9 cellular contexts compared by ENCODE assay signal in genomic region chr15:74841761-74842385, GRCh38. TPM values are rescaled to one million over a fixed set of nuclear protein-coding genes. Genes with fewer than 3 reads are reported as not detected.
DNase-seq lines count a peak whose midpoint lies in the region; ATAC-seq, FAIRE-seq and TF ChIP-seq lines count a peak whose summit lies in the region.
"Had no signal": no experiment of that assay in that cellular context is flagged by ENCODE, and none has a peak within 500 bp of the region (broad histone marks: within the 10 kb centered on the region; RNA-seq: fewer than 3 reads in every experiment).

No MANE protein-coding gene starts in this region.

- no peaks in the 10 kb centered on the region for H3K9me3 ChIP-seq in kidney (ENCODE audit: control insufficient read depth in 1 of 2, low read length in 2 of 2)

- peak overlapping the region in 1 of 2 donors; percentile 87 for H3K9ac ChIP-seq in kidney (ENCODE audit: low read length in 2 of 2)

- no peak for ATAC-seq in HG03108 (IDR thresholded peaks at IDR 0.05; ENCODE audit: unreplicated experiment)
- no peak for ATAC-seq in HG02678 (IDR thresholded peaks at IDR 0.05; ENCODE audit: unreplicated experiment)
- ATAC-seq in HG02970 (IDR thresholded peaks at IDR 0.05; ENCODE audit: low FRiP score, unreplicated experiment) = no peak

- H3K9me3 Mint-ChIP-seq in activated CD4-positive, alpha-beta T cell treated with anti-CD3 and anti-CD28 coated beads, Interleukin-2, amount 10 ng/mL, durations not matched to agents 7 days and 5 days = no peaks in the 10 kb centered on the region
- no peaks in the 10 kb centered on the region for H3K9me3 Mint-ChIP-seq in activated naive CD8-positive, alpha-beta T cell treated with anti-CD3 and anti-CD28 coated beads for 36 hours

- no peak for DNase-seq in activated CD4-positive, alpha-beta T cell treated with anti-CD3 and anti-CD28 coated beads, Interleukin-2, amount 10 ng/mL, durations not matched to agents 7 days and 5 days
- no peak for DNase-seq in activated CD4-positive, alpha-beta T cell treated with anti-CD3 and anti-CD28 coated beads, Interleukin-2, amount 50 U/mL, for 4 hours
- DNase-seq in activated naive CD8-positive, alpha-beta T cell treated with anti-CD3 and anti-CD28 coated beads for 36 hours = no peak
- DNase-seq in kidney (peak; percentile 69), substantia nigra (lab: John Stamatoyannopoulos, UW) (no peak)

- no peak for TF ChIP-seq CTCF in kidney (IDR thresholded peaks at IDR 0.05; ENCODE audit: borderline replicate concordance, extremely low read depth, insufficient read depth)

- peaks cover 10 to 26% of the 10 kb centered on the region in 2 donors for H3K36me3 ChIP-seq in kidney (ENCODE audit: control insufficient read depth in 1 of 2, insufficient read depth in 2 of 2, low read length in 2 of 2)

- no peaks in the 10 kb centered on the region for H3K27me3 Mint-ChIP-seq in activated CD4-positive, alpha-beta T cell treated with anti-CD3 and anti-CD28 coated beads, Interleukin-2, amount 10 ng/mL, durations not matched to agents 7 days and 5 days
- H3K27me3 Mint-ChIP-seq in activated naive CD8-positive, alpha-beta T cell treated with anti-CD3 and anti-CD28 coated beads for 36 hours = no peaks in the 10 kb centered on the region

- H3K27ac ChIP-seq in kidney (ENCODE audit: low read depth in 2 of 2, low read length in 2 of 2) (no peak overlapping the region), substantia nigra (ENCODE audit: low read depth, low read length, poor library complexity, severe bottlenecking) (peak overlapping the region; percentile 81)

- H3K4me3 ChIP-seq in kidney (ENCODE audit: low read length in 2 of 2) = peak overlapping the region; percentile 83 to 92

- peaks cover 27% of the 10 kb centered on the region for H3K36me3 Mint-ChIP-seq in activated CD4-positive, alpha-beta T cell treated with anti-CD3 and anti-CD28 coated beads, Interleukin-2, amount 10 ng/mL, durations not matched to agents 7 days and 5 days (ENCODE audit: low read depth)
- H3K36me3 Mint-ChIP-seq in activated naive CD8-positive, alpha-beta T cell treated with anti-CD3 and anti-CD28 coated beads for 36 hours = peaks cover 14% of the 10 kb centered on the region

- H3K4me3 Mint-ChIP-seq in activated CD4-positive, alpha-beta T cell treated with anti-CD3 and anti-CD28 coated beads, Interleukin-2, amount 10 ng/mL, durations not matched to agents 7 days and 5 days = peak overlapping the region; percentile 92
- peak overlapping the region; percentile 91 for H3K4me3 Mint-ChIP-seq in activated naive CD8-positive, alpha-beta T cell treated with anti-CD3 and anti-CD28 coated beads for 36 hours

- H3K4me1 Mint-ChIP-seq in activated CD4-positive, alpha-beta T cell treated with anti-CD3 and anti-CD28 coated beads, Interleukin-2, amount 10 ng/mL, durations not matched to agents 7 days and 5 days = peaks cover 54% of the 10 kb centered on the region
- H3K4me1 Mint-ChIP-seq in activated naive CD8-positive, alpha-beta T cell treated with anti-CD3 and anti-CD28 coated beads for 36 hours = peaks cover 41% of the 10 kb centered on the region

- CTCF ChIA-PET in activated CD4-positive, alpha-beta T cell treated with anti-CD3 and anti-CD28 coated beads, Interleukin-2, amount 10 ng/mL, durations not matched to agents 7 days and 5 days (lab: Charles Lee) = interaction anchor here (0.9 to 3.3 kb wide), 14 partner anchors 9 to 70 kb away, joined by 3 to 23 read pairs (median 4); no protein-coding TSS in a partner anchor

- peak overlapping the region; percentile 88 for H3K27ac Mint-ChIP-seq in activated CD4-positive, alpha-beta T cell treated with anti-CD3 and anti-CD28 coated beads, Interleukin-2, amount 10 ng/mL, durations not matched to agents 7 days and 5 days
- peak overlapping the region; percentile 42 for H3K27ac Mint-ChIP-seq in activated naive CD8-positive, alpha-beta T cell treated with anti-CD3 and anti-CD28 coated beads for 36 hours

- H3K4me1 ChIP-seq in kidney (ENCODE audit: control insufficient read depth in 1 of 2, insufficient read depth in 1 of 2, low read depth in 1 of 2, low read length in 2 of 2) = peaks cover 8 to 27% of the 10 kb centered on the region in 2 donors

- POLR2A ChIA-PET in activated CD4-positive, alpha-beta T cell treated with anti-CD3 and anti-CD28 coated beads, Interleukin-2, amount 10 ng/mL, durations not matched to agents 7 days and 5 days (lab: Charles Lee) = no interaction called here

- no peak for FAIRE-seq in kidney (lab: Jason Lieb, UNC)

- intact Hi-C loops in kidney (cut with DNase I) = no loop called here

RNA-seq across cellular contexts. Expression of gene ULK3, which starts 1.1 kb away (rescaled TPM):
- total RNA-seq in activated CD4-positive, alpha-beta T cell treated with anti-CD3 and anti-CD28 coated beads, Interleukin-2, amount 10 ng/mL, durations not matched to agents 7 days and 5 days = 10 to 100 TPM; 56.6 to 66.4 TPM
- 10 to 100 TPM; 41.1 to 49.9 TPM for total RNA-seq in activated naive CD8-positive, alpha-beta T cell treated with anti-CD3 and anti-CD28 coated beads for 36 hours
- total RNA-seq in kidney = 36.1 TPM
- 34.5 TPM for polyA plus RNA-seq in kidney (ENCODE audit: insufficient read depth, low read depth, low replicate concordance)

RNA-seq across cellular contexts. Expression of gene CPLX3, which starts 15.4 kb away (rescaled TPM):
- total RNA-seq in activated CD4-positive, alpha-beta T cell treated with anti-CD3 and anti-CD28 coated beads, Interleukin-2, amount 10 ng/mL, durations not matched to agents 7 days and 5 days = under 1 TPM; 0.12 to 0.19 TPM
- total RNA-seq in activated naive CD8-positive, alpha-beta T cell treated with anti-CD3 and anti-CD28 coated beads for 36 hours = under 1 TPM in 1 of 2 experiments, not detected in 1; 0.19 TPM
- total RNA-seq in kidney = not detected
- polyA plus RNA-seq in kidney (ENCODE audit: insufficient read depth, low read depth, low replicate concordance) = not detected
- total RNA-seq: posterior vena cava had no signal

RNA-seq across cellular contexts. Expression of gene LMAN1L, which starts 29.2 kb away (rescaled TPM):
- under 1 TPM; 0.87 to 0.92 TPM for total RNA-seq in activated CD4-positive, alpha-beta T cell treated with anti-CD3 and anti-CD28 coated beads, Interleukin-2, amount 10 ng/mL, durations not matched to agents 7 days and 5 days
- total RNA-seq in activated naive CD8-positive, alpha-beta T cell treated with anti-CD3 and anti-CD28 coated beads for 36 hours = under 1 TPM; 0.14 to 0.33 TPM
- not detected for total RNA-seq in kidney
- polyA plus RNA-seq in kidney (ENCODE audit: insufficient read depth, low read depth, low replicate concordance) = not detected
- total RNA-seq: posterior vena cava had no signal

RNA-seq across cellular contexts. Expression of gene SCAMP2, which starts 31.3 kb away (rescaled TPM):
- 100 to 1,000 TPM; 126 to 128 TPM for total RNA-seq in activated CD4-positive, alpha-beta T cell treated with anti-CD3 and anti-CD28 coated beads, Interleukin-2, amount 10 ng/mL, durations not matched to agents 7 days and 5 days
- total RNA-seq in activated naive CD8-positive, alpha-beta T cell treated with anti-CD3 and anti-CD28 coated beads for 36 hours = 10 to 100 TPM; 57.5 to 59.6 TPM
- total RNA-seq in kidney = 102 TPM
- polyA plus RNA-seq in kidney (ENCODE audit: insufficient read depth, low read depth, low replicate concordance) = 87.9 TPM

RNA-seq across cellular contexts. Expression of gene MPI, which starts 48.0 kb away (rescaled TPM):
- 10 to 100 TPM; 58.1 to 64.1 TPM for total RNA-seq in activated CD4-positive, alpha-beta T cell treated with anti-CD3 and anti-CD28 coated beads, Interleukin-2, amount 10 ng/mL, durations not matched to agents 7 days and 5 days
- total RNA-seq in activated naive CD8-positive, alpha-beta T cell treated with anti-CD3 and anti-CD28 coated beads for 36 hours = 10 to 100 TPM; 71.4 to 73.2 TPM
- 33.7 TPM for total RNA-seq in kidney
- polyA plus RNA-seq in kidney (ENCODE audit: insufficient read depth, low read depth, low replicate concordance) = 52.0 TPM
